Comparison of ENCODE assay signal across 10 cellular contexts in the genomic region with DNA sequence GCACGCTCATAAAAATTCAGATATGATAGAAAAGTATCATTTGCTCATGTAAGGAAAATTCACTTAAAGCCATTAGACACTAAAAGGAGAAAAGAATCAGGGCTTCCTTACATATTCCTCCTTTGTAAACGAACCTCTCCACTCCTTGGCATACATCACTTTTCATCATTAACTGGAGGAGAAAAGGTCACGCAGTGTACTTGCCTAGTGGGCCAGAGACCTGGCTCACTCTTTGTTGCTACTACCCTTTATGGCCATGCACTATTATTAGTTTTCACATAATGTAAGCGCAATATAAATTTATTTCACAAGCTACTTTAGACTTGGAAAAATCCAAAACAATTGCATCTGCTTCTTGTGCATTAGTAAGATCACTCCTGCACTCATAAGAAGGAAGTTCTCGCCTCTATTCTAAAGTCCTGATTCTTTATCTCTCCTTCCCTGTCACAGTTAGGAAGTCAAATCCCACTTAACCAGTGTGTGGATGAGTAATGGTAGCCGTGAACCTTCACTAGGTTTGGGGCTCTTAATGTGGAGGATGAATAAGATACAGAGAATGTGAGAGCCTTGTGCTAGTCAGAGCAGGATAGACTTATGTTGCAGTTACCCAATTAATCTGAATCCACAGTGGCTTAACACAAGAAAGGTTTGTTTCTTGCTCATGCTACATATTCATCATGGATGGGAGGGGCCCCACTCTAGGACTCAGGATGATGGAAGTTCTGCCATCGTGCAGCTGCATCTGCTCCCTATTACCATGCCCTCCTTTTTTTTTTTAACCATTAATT.
DNase-seq lines count a peak whose midpoint lies in the region; ATAC-seq, FAIRE-seq and TF ChIP-seq lines count a peak whose summit lies in the region.
"Had no signal": no experiment of that assay in that cellular context is flagged by ENCODE, and none has a peak within 500 bp of the region (broad histone marks: within the 10 kb centered on the region; RNA-seq: fewer than 3 reads in every experiment).

No MANE protein-coding gene starts in this region.

- H3K4me3 ChIP-seq in heart left ventricle (no peak overlapping the region), left ventricle myocardium inferior (no peak overlapping the region), kidney (ENCODE audit: low read length in 2 of 2) (no peak overlapping the region)

- peak in 3 of 4 donors; percentile 47 to 70 (median 58) for ATAC-seq in heart left ventricle

- WGBS in heart left ventricle, 4 donors: 74 to 83% (median 78%) methylated on average over 7 of the region's 7 CpGs

- H3K9me3 ChIP-seq in heart left ventricle (no peaks in the 10 kb centered on the region), left ventricle myocardium inferior (replicated peaks) (no peaks in the 10 kb centered on the region), kidney (ENCODE audit: control insufficient read depth in 1 of 2, low read length in 2 of 2) (no peaks in the 10 kb centered on the region)

- H3K36me3 Mint-ChIP-seq in type B pancreatic cell: no peaks in the 10 kb centered on the region
- H3K36me3 Mint-ChIP-seq: activated naive CD8-positive, alpha-beta T cell treated with anti-CD3 and anti-CD28 coated beads, Interleukin-2, amount 10 ng/mL, durations not matched to agents 7 days and 5 days; CD8-positive, alpha-beta memory T cell had no signal

- H3K27me3 ChIP-seq in heart left ventricle: no peaks in the 10 kb centered on the region
- no peaks in the 10 kb centered on the region for H3K27me3 ChIP-seq in left ventricle myocardium inferior (ENCODE audit: low read depth)

- H3K4me3 Mint-ChIP-seq in type B pancreatic cell: no peak overlapping the region
- H3K4me3 Mint-ChIP-seq: activated naive CD8-positive, alpha-beta T cell treated with anti-CD3 and anti-CD28 coated beads, Interleukin-2, amount 10 ng/mL, durations not matched to agents 7 days and 5 days; CD8-positive, alpha-beta memory T cell had no signal

- intact Hi-C loops in heart left ventricle (cut with DNase I): no loop called here
- intact Hi-C loops in left ventricle myocardium inferior (cut with micrococcal nuclease): no loop called here
- intact Hi-C loops in kidney (cut with DNase I): no loop called here

- H3K27ac ChIP-seq in heart left ventricle: peak overlapping the region in 2 of 12 donors; percentile 19 to 52
- no peak overlapping the region for H3K27ac ChIP-seq in left ventricle myocardium inferior (replicated peaks)
- no peak overlapping the region for H3K27ac ChIP-seq in kidney (ENCODE audit: low read depth in 2 of 2, low read length in 2 of 2)

- no peaks in the 10 kb centered on the region for H3K9me3 Mint-ChIP-seq in type B pancreatic cell
- H3K9me3 Mint-ChIP-seq: activated naive CD8-positive, alpha-beta T cell treated with anti-CD3 and anti-CD28 coated beads, Interleukin-2, amount 10 ng/mL, durations not matched to agents 7 days and 5 days; CD8-positive, alpha-beta memory T cell had no signal

- DNase-seq in heart left ventricle: no peak
- DNase-seq in left ventricle myocardium inferior: no peak
- DNase-seq in SW480 (ENCODE audit: low spot score): peak; percentile 16
- peak; percentile 13 for DNase-seq in foreskin melanocyte
- no peak for DNase-seq in type B pancreatic cell (ENCODE audit: extremely low spot score, unreplicated experiment)
- DNase-seq in GM13977 (ENCODE audit: low spot score): no peak
- DNase-seq in kidney: no peak
- no peak for DNase-seq in T-helper 9 cell
- DNase-seq: activated naive CD8-positive, alpha-beta T cell treated with anti-CD3 and anti-CD28 coated beads, Interleukin-2, amount 10 ng/mL, durations not matched to agents 7 days and 5 days; CD8-positive, alpha-beta memory T cell had no signal

- no peak for TF ChIP-seq POLR2A in heart left ventricle (IDR thresholded peaks at IDR 0.05)

- no peaks in the 10 kb centered on the region for H3K36me3 ChIP-seq in heart left ventricle
- no peaks in the 10 kb centered on the region for H3K36me3 ChIP-seq in left ventricle myocardium inferior
- no peaks in the 10 kb centered on the region for H3K36me3 ChIP-seq in kidney (ENCODE audit: control insufficient read depth in 1 of 2, insufficient read depth in 2 of 2, low read length in 2 of 2)

- H3K4me1 Mint-ChIP-seq in type B pancreatic cell (ENCODE audit: unreplicated experiment): peaks cover 18% of the 10 kb centered on the region

- H3K4me1 ChIP-seq in heart left ventricle: peaks cover 0 to 5% (median 0%) of the 10 kb centered on the region in 12 donors
- H3K4me1 ChIP-seq in left ventricle myocardium inferior: peaks cover 4% of the 10 kb centered on the region
- H3K4me1 ChIP-seq in kidney (ENCODE audit: control insufficient read depth in 1 of 2, insufficient read depth in 1 of 2, low read depth in 1 of 2, low read length in 2 of 2): no peaks in the 10 kb centered on the region

- in situ Hi-C loops in GM13977 (cut with MboI; ENCODE audit: low pct_unique_long_range_greater_than_20kb, low sequenced_read_pairs, unreplicated experiment): no loop called here

- TF ChIP-seq CTCF in heart left ventricle (IDR thresholded peaks at IDR 0.05) (no peak), left ventricle myocardium inferior (IDR thresholded peaks at IDR 0.05; ENCODE audit: borderline replicate concordance) (no peak), type B pancreatic cell (conservative IDR thresholded peaks at IDR 0.05) (no peak), GM13977 (IDR thresholded peaks at IDR 0.05; ENCODE audit: extremely low read depth, insufficient read depth, missing control alignments) (no peak), kidney (IDR thresholded peaks at IDR 0.05; ENCODE audit: borderline replicate concordance, extremely low read depth, insufficient read depth) (no peak)

- H3K27ac Mint-ChIP-seq in type B pancreatic cell: peak overlapping the region; percentile 26
- H3K27ac Mint-ChIP-seq: activated naive CD8-positive, alpha-beta T cell treated with anti-CD3 and anti-CD28 coated beads, Interleukin-2, amount 10 ng/mL, durations not matched to agents 7 days and 5 days; CD8-positive, alpha-beta memory T cell had no signal

- peaks cover 2% of the 10 kb centered on the region for H3K27me3 Mint-ChIP-seq in type B pancreatic cell

- FAIRE-seq in kidney (lab: Jason Lieb, UNC): no peak

- no peak overlapping the region for H3K9ac ChIP-seq in kidney (ENCODE audit: low read length in 2 of 2)

Comparison
In these comparisons a context has a peak if more than half of its experiments do, and no peak if none do; other contexts are left out.
1. DNase-seq: peak in SW480 (single experiment) and foreskin melanocyte (single experiment); none in heart left ventricle (0 of 5), left ventricle myocardium inferior (single experiment), type B pancreatic cell (single experiment), GM13977 (single experiment), kidney (single experiment) and T-helper 9 cell (single experiment).